Comparison of ENCODE assay signal across 26 cellular contexts in genomic region chr10:69646688-69647060, GRCh38. TPM values are rescaled to one million over a fixed set of nuclear protein-coding genes. Genes with fewer than 3 reads are reported as not detected.
"Had no signal": no experiment of that assay in that cellular context is flagged by ENCODE, and none has a peak within 500 bp of the region (broad histone marks: within the 10 kb centered on the region; RNA-seq: fewer than 3 reads in every experiment).

No MANE protein-coding gene starts in this region.

- H3K36me3 ChIP-seq: ascending aorta, brain microvascular endothelial cell, esophagus squamous epithelium, ovary, right atrium auricular region, stomach, thyroid gland, upper lobe of right lung had no signal

- H3K4me1 Mint-ChIP-seq: stimulated activated naive B cell treated with anti-CD40 and anti-IgM and Interleukin-4, amounts not matched to agents 10 μg/mL and 1 μg/mL and 100 μg/mL, for 72 hours had no signal

- H3K4me3 Mint-ChIP-seq: activated CD4-positive, alpha-beta T cell treated with anti-CD3 and anti-CD28 coated beads for 36 hours; activated CD8-positive, alpha-beta memory T cell treated with anti-CD3 and anti-CD28 coated beads, Interleukin-2, amount 10 ng/mL, durations not matched to agents 7 days and 5 days; activated CD8-positive, alpha-beta T cell treated with anti-CD3 and anti-CD28 coated beads, Interleukin-2, amount 10 ng/mL, durations not matched to agents 7 days and 5 days; activated naive CD8-positive, alpha-beta T cell; dendritic cell treated with granulocyte-macrophage colony-stimulating factor and Interleukin-4, amounts not matched to agents 40 ng/mL and 50 ng/mL, for 4 days; naive thymus-derived CD4-positive, alpha-beta T cell; stimulated activated naive B cell treated with anti-CD40 and anti-IgM and Interleukin-4, amounts not matched to agents 10 μg/mL and 1 μg/mL and 100 μg/mL, for 72 hours had no signal

- H3K4me3 ChIP-seq: ascending aorta, esophagus squamous epithelium, ovary, right atrium auricular region, stomach, thyroid gland, upper lobe of right lung had no signal

- H3K9me3 ChIP-seq: ascending aorta, esophagus squamous epithelium, ovary, right atrium auricular region, stomach, thyroid gland, upper lobe of right lung had no signal

- DNase-seq: activated CD4-positive, alpha-beta T cell treated with anti-CD3 and anti-CD28 coated beads for 36 hours; activated CD4-positive, CD25-positive, alpha-beta regulatory T cell; activated CD8-positive, alpha-beta memory T cell treated with anti-CD3 and anti-CD28 coated beads, Interleukin-2, amount 10 ng/mL, durations not matched to agents 7 days and 5 days; activated CD8-positive, alpha-beta T cell treated with anti-CD3 and anti-CD28 coated beads, Interleukin-2, amount 10 ng/mL, durations not matched to agents 7 days and 5 days; activated effector memory CD4-positive, alpha-beta T cell treated with Interleukin-2 at 50 U/mL for 16 hours; activated naive CD4-positive, alpha-beta T cell treated with Interleukin-2 at 50 U/mL for 16 hours; brain microvascular endothelial cell; central memory CD4-positive, alpha-beta T cell; esophagus squamous epithelium; foreskin melanocyte; left cardiac atrium; left ventricle myocardium superior; midbrain; naive thymus-derived CD4-positive, alpha-beta T cell; stimulated activated CD4-positive, alpha-beta T cell treated with anti-CD3 and anti-CD28 coated beads, Interleukin-15, amount 100 ng/mL, for 24 hours; stimulated activated CD4-positive, alpha-beta T cell treated with anti-CD3 and anti-CD28 coated beads, Interleukin-2, amount 100 ng/mL, for 24 hours; stimulated activated naive B cell treated with anti-CD40 and anti-IgM and Interleukin-4, amounts not matched to agents 10 μg/mL and 1 μg/mL and 100 μg/mL, for 72 hours; stomach; thyroid gland had no signal

- ATAC-seq: activated CD4-positive, alpha-beta T cell treated with anti-CD3 and anti-CD28 coated beads for 36 hours; activated CD8-positive, alpha-beta memory T cell treated with anti-CD3 and anti-CD28 coated beads, Interleukin-2, amount 10 ng/mL, durations not matched to agents 7 days and 5 days; activated CD8-positive, alpha-beta T cell treated with anti-CD3 and anti-CD28 coated beads, Interleukin-2, amount 10 ng/mL, durations not matched to agents 7 days and 5 days; left cardiac atrium; left ventricle myocardium superior; naive thymus-derived CD4-positive, alpha-beta T cell; stimulated activated naive B cell treated with anti-CD40 and anti-IgM and Interleukin-4, amounts not matched to agents 10 μg/mL and 1 μg/mL and 100 μg/mL, for 72 hours; upper lobe of right lung had no signal

- H3K9me3 Mint-ChIP-seq: dendritic cell treated with granulocyte-macrophage colony-stimulating factor and Interleukin-4, amounts not matched to agents 40 ng/mL and 50 ng/mL, for 4 days; stimulated activated naive B cell treated with anti-CD40 and anti-IgM and Interleukin-4, amounts not matched to agents 10 μg/mL and 1 μg/mL and 100 μg/mL, for 72 hours had no signal

- H3K27ac ChIP-seq: ascending aorta, brain microvascular endothelial cell, epithelial cell of prostate, esophagus squamous epithelium, ovary, right atrium auricular region, stomach, thyroid gland, upper lobe of right lung had no signal

- H3K27me3 Mint-ChIP-seq: activated CD4-positive, alpha-beta T cell treated with anti-CD3 and anti-CD28 coated beads for 36 hours; activated CD8-positive, alpha-beta memory T cell treated with anti-CD3 and anti-CD28 coated beads, Interleukin-2, amount 10 ng/mL, durations not matched to agents 7 days and 5 days had no signal

- H3K36me3 Mint-ChIP-seq: activated CD8-positive, alpha-beta memory T cell treated with anti-CD3 and anti-CD28 coated beads, Interleukin-2, amount 10 ng/mL, durations not matched to agents 7 days and 5 days; activated naive CD8-positive, alpha-beta T cell; naive thymus-derived CD4-positive, alpha-beta T cell; stimulated activated naive B cell treated with anti-CD40 and anti-IgM and Interleukin-4, amounts not matched to agents 10 μg/mL and 1 μg/mL and 100 μg/mL, for 72 hours had no signal

- H3K27ac Mint-ChIP-seq: activated CD4-positive, alpha-beta T cell treated with anti-CD3 and anti-CD28 coated beads for 36 hours; activated CD8-positive, alpha-beta memory T cell treated with anti-CD3 and anti-CD28 coated beads, Interleukin-2, amount 10 ng/mL, durations not matched to agents 7 days and 5 days; activated CD8-positive, alpha-beta T cell treated with anti-CD3 and anti-CD28 coated beads, Interleukin-2, amount 10 ng/mL, durations not matched to agents 7 days and 5 days; activated naive CD8-positive, alpha-beta T cell; dendritic cell treated with granulocyte-macrophage colony-stimulating factor and Interleukin-4, amounts not matched to agents 40 ng/mL and 50 ng/mL, for 4 days; naive thymus-derived CD4-positive, alpha-beta T cell; stimulated activated naive B cell treated with anti-CD40 and anti-IgM and Interleukin-4, amounts not matched to agents 10 μg/mL and 1 μg/mL and 100 μg/mL, for 72 hours had no signal

RNA-seq across cellular contexts. Expression of gene FAM241B, which starts 16.6 kb away (rescaled TPM):
- total RNA-seq: ascending aorta had no signal
